In genomic region chr3:31709005-31709404, GRCh38 we compare ENCODE assay signal across 19 cellular contexts.
DNase-seq lines count a peak whose midpoint lies in the region; ATAC-seq, FAIRE-seq and TF ChIP-seq lines count a peak whose summit lies in the region.
"Had no signal": no experiment of that assay in that cellular context is flagged by ENCODE, and none has a peak within 500 bp of the region (broad histone marks: within the 10 kb centered on the region; RNA-seq: fewer than 3 reads in every experiment).

No MANE protein-coding gene starts in this region.

- H3K36me3 Mint-ChIP-seq in progenitor cell of endocrine pancreas (ENCODE audit: insufficient read depth), result peaks cover 9% of the 10 kb centered on the region

- no peak overlapping the region for H3K4me3 Mint-ChIP-seq in progenitor cell of endocrine pancreas (ENCODE audit: low read depth)

- peaks cover 31% of the 10 kb centered on the region for H3K4me1 ChIP-seq in BLaER1
- H3K4me1 ChIP-seq: SJCRH30 had no signal

- H3K9me3 Mint-ChIP-seq in progenitor cell of endocrine pancreas (ENCODE audit: low read depth), result peaks cover 12% of the 10 kb centered on the region

- no peaks in the 10 kb centered on the region for H3K36me3 ChIP-seq in BLaER1
- no peaks in the 10 kb centered on the region for H3K36me3 ChIP-seq in bronchial epithelial cell (ENCODE audit: control insufficient read depth, insufficient read depth, low read length)
- H3K36me3 ChIP-seq: Peyer's patch, SJCRH30 had no signal

- no peak overlapping the region for H3K4me3 ChIP-seq in BLaER1
- H3K4me3 ChIP-seq in bronchial epithelial cell (ENCODE audit: low read depth, low read length), result no peak overlapping the region
- H3K4me3 ChIP-seq: K562, Peyer's patch, SJCRH30 had no signal

- peak overlapping the region; percentile 84 for H3K4me2 ChIP-seq in BLaER1

- DNase-seq in NCI-H2227 (lab: John Stamatoyannopoulos, UW; ENCODE audit: unreplicated experiment) (peak; percentile 28), bronchial epithelial cell (ENCODE audit: low read depth) (no peak), progenitor cell of endocrine pancreas (ENCODE audit: low spot score, unreplicated experiment) (no peak), NCI-H1092 (lab: John Stamatoyannopoulos, UW) (no peak), HuH-7 (ENCODE audit: low spot score) (no peak)
- DNase-seq: AML-193, EL, GF-D8, NCI-H1092 treated with DMSO at 0.1 percent for 48 hours, NCI-H1436 treated with DMSO at 0.1 percent for 48 hours, NCI-H1930, NCI-H446, Peyer's patch, SJCRH30 had no signal

- no peak for ATAC-seq in GM21717 (IDR thresholded peaks at IDR 0.05; ENCODE audit: unreplicated experiment)
- ATAC-seq: HCT116, K562 had no signal

- H3K27ac Mint-ChIP-seq in progenitor cell of endocrine pancreas, result peak overlapping the region; percentile 51

- FAIRE-seq in bronchial epithelial cell (lab: Jason Lieb, UNC), result peak; percentile 52
- FAIRE-seq: H1 had no signal

- H3K9me3 ChIP-seq in BLaER1, result 0 out of 2 replicates have a peak, but pooled peaks cover 4% of the 10 kb centered on the region
- H3K9me3 ChIP-seq: SJCRH30 had no signal

- no peak for TF ChIP-seq CTCF in bronchial epithelial cell (IDR thresholded peaks at IDR 0.05; ENCODE audit: insufficient read depth, low read length, severe bottlenecking)
- no peak for TF ChIP-seq CTCF in progenitor cell of endocrine pancreas (IDR thresholded peaks at IDR 0.05; ENCODE audit: unreplicated experiment)

- H3K27me3 ChIP-seq in BLaER1, result no peaks in the 10 kb centered on the region
- no peaks in the 10 kb centered on the region for H3K27me3 ChIP-seq in bronchial epithelial cell (ENCODE audit: control insufficient read depth, insufficient read depth, low read length)
- H3K27me3 ChIP-seq: Peyer's patch, SJCRH30 had no signal

- H3K27me3 Mint-ChIP-seq in progenitor cell of endocrine pancreas, result no peaks in the 10 kb centered on the region

- no peak overlapping the region for H3K9ac ChIP-seq in BLaER1

- no peak overlapping the region for H3K27ac ChIP-seq in BLaER1
- H3K27ac ChIP-seq: Peyer's patch, SJCRH30 had no signal

- H3K4me1 Mint-ChIP-seq in progenitor cell of endocrine pancreas (ENCODE audit: low read depth), result peaks cover 8% of the 10 kb centered on the region

- H4K20me1 ChIP-seq in BLaER1, result no peaks in the 10 kb centered on the region
